Comparison of ENCODE assay signal across 1 cellular context in genomic region chr19:1168562-1168873, GRCh38.
TF ChIP-seq lines count a peak whose summit lies in the region.

No MANE protein-coding gene starts in this region.

TF ChIP-seq in IMR-90, 13 proteins besides CTCF, POLR2A, EP300 and RAD21:
- no peak for TF ChIP-seq USF2 (IDR thresholded peaks at IDR 0.05; ENCODE audit: low read depth, low read length)
- no peak for TF ChIP-seq CEBPB (IDR thresholded peaks at IDR 0.05; ENCODE audit: low read depth, low read length)
